Comparison of ENCODE assay signal across 21 cellular contexts in genomic region chr16:66622863-66623262, GRCh38. TPM values are rescaled to one million over a fixed set of nuclear protein-coding genes. Genes with fewer than 3 reads are reported as not detected.
DNase-seq lines count a peak whose midpoint lies in the region; ATAC-seq, FAIRE-seq and TF ChIP-seq lines count a peak whose summit lies in the region.
"Had no signal": no experiment of that assay in that cellular context is flagged by ENCODE, and none has a peak within 500 bp of the region (broad histone marks: within the 10 kb centered on the region; RNA-seq: fewer than 3 reads in every experiment).

No MANE protein-coding gene starts in this region.

- H3K4ac ChIP-seq in mesendoderm (ENCODE audit: low read depth, low read length): no peak overlapping the region

- no peak overlapping the region for H3K9ac ChIP-seq in BLaER1
- H3K9ac ChIP-seq in K562 (ENCODE audit: insufficient read depth in 1 of 2, low read depth in 2 of 2, low read length in 2 of 2): 0 out of 4 replicates have a peak overlapping the region, but pooled peaks of 1 of the 2 experiments have one; percentile 32
- H3K9ac ChIP-seq in mesendoderm (ENCODE audit: low read length): no peak overlapping the region

- BruUV-seq in K562 (replicated peaks; lab: Mats Ljungman, UMichigan): no TSS peak

- H3K4me3 ChIP-seq in BLaER1 (no peak overlapping the region), K562 (no peak overlapping the region), mesendoderm (ENCODE audit: low read length) (no peak overlapping the region), right lobe of liver (no peak overlapping the region)
- H3K4me3 ChIP-seq: PC-9, SK-N-MC had no signal

- H2BK15ac ChIP-seq in mesendoderm (replicated peaks; ENCODE audit: low read depth): no peak overlapping the region

- no peak overlapping the region for H4K5ac ChIP-seq in mesendoderm (ENCODE audit: low read length)

- no peaks in the 10 kb centered on the region for H3K27me3 ChIP-seq in BLaER1
- H3K27me3 ChIP-seq in K562 (ENCODE audit: control insufficient read depth in 2 of 2, insufficient read depth in 2 of 2, low read length in 2 of 2): no peaks in the 10 kb centered on the region
- H3K27me3 ChIP-seq in mesendoderm (ENCODE audit: insufficient read depth, low read length, poor library complexity): no peaks in the 10 kb centered on the region
- H3K27me3 ChIP-seq in right lobe of liver: no peaks in the 10 kb centered on the region
- H3K27me3 ChIP-seq: BE2C had no signal

- H4K8ac ChIP-seq in mesendoderm (ENCODE audit: low read depth, low read length): no peak overlapping the region

- H3K9me3 ChIP-seq in BLaER1: no peaks in the 10 kb centered on the region
- no peaks in the 10 kb centered on the region for H3K9me3 ChIP-seq in K562 (replicated peaks; ENCODE audit: control insufficient read depth, insufficient read depth, low read depth, low read length)
- no peaks in the 10 kb centered on the region for H3K9me3 ChIP-seq in right lobe of liver
- H3K9me3 ChIP-seq: BE2C had no signal

- H3K36me3 ChIP-seq in BLaER1 (peaks cover 13% of the 10 kb centered on the region; the same call in 1 of the 2 replicates), K562 (ENCODE audit: control insufficient read depth, insufficient read depth, low read length) (peaks cover 28% of the 10 kb centered on the region; the same call in 2 of the 3 replicates), mesendoderm (ENCODE audit: control insufficient read depth, insufficient read depth, low read length) (no peaks in the 10 kb centered on the region), right lobe of liver (no peaks in the 10 kb centered on the region)

- peak overlapping the region; percentile 26; the same call in 1 of the 2 replicates for H3K4me2 ChIP-seq in BLaER1
- no peak overlapping the region; the same call in 1 of the 2 replicates for H3K4me2 ChIP-seq in K562 (ENCODE audit: insufficient read depth, low read length)
- H3K4me2 ChIP-seq in mesendoderm (ENCODE audit: low read length): no peak overlapping the region
- H3K4me2 ChIP-seq: PC-9 had no signal

- DNase-seq in DMS79 treated with DMSO at 0.1 percent for 48 hours (lab: John Stamatoyannopoulos, UW) (peak; percentile 59), K562 (ENCODE audit: extremely low read depth in 1 of 4, low spot score in 3 of 4) (peak in 1 of 4 experiments; percentile 73), mesendoderm (peak; percentile 64), right lobe of liver (no peak)
- DNase-seq: BE2C; CD4-positive, CD25-positive, alpha-beta regulatory T cell; HCEC 1CT; MV-4-11; NCI-H1105 treated with DMSO at 0.1 percent for 48 hours; NCI-H2081 treated with DMSO at 0.1 percent for 48 hours; NCI-H446 treated with DMSO at 0.1 percent for 48 hours; NCI-H69; PC-9; SHP77 treated with DMSO at 0.1 percent for 48 hours had no signal

- 0 out of 3 replicates have a peak, but pooled peaks have one; percentile 7 for ATAC-seq in K562
- ATAC-seq in right lobe of liver: no peak
- no peak for ATAC-seq in GM18867 (IDR thresholded peaks at IDR 0.05; ENCODE audit: unreplicated experiment)
- no peak for ATAC-seq in HG02798 (IDR thresholded peaks at IDR 0.05; ENCODE audit: poor library complexity, unreplicated experiment)

- no peaks in the 10 kb centered on the region for H3K9me1 ChIP-seq in K562 (ENCODE audit: control insufficient read depth, insufficient read depth, low read length)

- no peak overlapping the region for H2AK5ac ChIP-seq in mesendoderm (ENCODE audit: low read length)

- no peak overlapping the region for H2BK5ac ChIP-seq in mesendoderm (ENCODE audit: low read length)

- H2AFZ ChIP-seq in K562 (ENCODE audit: low read depth, low read length): no peak overlapping the region
- H2AFZ ChIP-seq: PC-9 had no signal

- POLR2A ChIA-PET in K562 (lab: Yijun Ruan, JAX): no interaction called here

- no peak overlapping the region for H3K23ac ChIP-seq in mesendoderm (ENCODE audit: low read length)

- TF ChIP-seq POLR2A in K562 (conservative IDR thresholded peaks at IDR 0.05) (no peak), right lobe of liver (IDR thresholded peaks at IDR 0.05) (no peak)

- H3K79me2 ChIP-seq in K562 (ENCODE audit: control insufficient read depth, insufficient read depth, low read length) (no peaks in the 10 kb centered on the region), mesendoderm (ENCODE audit: control insufficient read depth, insufficient read depth, low read length) (no peaks in the 10 kb centered on the region)

- H4K20me1 ChIP-seq in BLaER1 (no peaks in the 10 kb centered on the region), K562 (replicated peaks; ENCODE audit: control insufficient read depth, insufficient read depth, low read length) (no peaks in the 10 kb centered on the region)

- in situ Hi-C loops in K562 (cut with MboI): no loop called here

- no peak overlapping the region for H2BK120ac ChIP-seq in mesendoderm (ENCODE audit: low read depth, low read length)

- CTCF ChIA-PET in K562 (lab: Yijun Ruan, JAX; ENCODE audit: low intra/inter-chr PET ratio): no interaction called here

- WGBS in K562 (ENCODE audit: insufficient coverage, low coverage, missing lambda C conversion rate): 15% methylated on average over 3 of the region's 3 CpGs
- WGBS in mesendoderm (ENCODE audit: extremely low coverage, insufficient coverage, low lambda C conversion rate): no CpG with 5 or more reads among the region's 3 CpGs
- 58% methylated on average over 2 of the region's 3 CpGs for WGBS in right lobe of liver (ENCODE audit: insufficient coverage, low coverage, low lambda C conversion rate, missing lambda C conversion rate)

- H3K18ac ChIP-seq in mesendoderm (ENCODE audit: low read length): no peak overlapping the region

- no peaks in the 10 kb centered on the region for H3K79me1 ChIP-seq in mesendoderm (ENCODE audit: low read length)

- peak; percentile 85 for FAIRE-seq in K562 (lab: Jason Lieb, UNC)

- no peak overlapping the region for H3K56ac ChIP-seq in mesendoderm (ENCODE audit: low read length)

- H3K4me1 ChIP-seq in BLaER1 (peaks cover 29% of the 10 kb centered on the region), K562 (replicated peaks in 1 of 2; ENCODE audit: control insufficient read depth in 2 of 2, insufficient read depth in 2 of 2, low read length in 2 of 2) (peaks cover 27 to 46% of the 10 kb centered on the region in 2 experiments), mesendoderm (ENCODE audit: control insufficient read depth, low read depth, low read length) (peaks cover 17% of the 10 kb centered on the region), right lobe of liver (peaks cover 0 to 15% (median 3%) of the 10 kb centered on the region in 4 donors)

- TF ChIP-seq EP300 in K562 (IDR thresholded peaks at IDR 0.05; ENCODE audit: low read length): no peak

- TF ChIP-seq CTCF in K562 (IDR thresholded peaks at IDR 0.05 in 2 of 3, conservative IDR thresholded peaks at IDR 0.05 in 1 of 3; ENCODE audit: insufficient read depth in 2 of 3, low read depth in 1 of 3, low read length in 3 of 3): no peak
- TF ChIP-seq CTCF in right lobe of liver (IDR thresholded peaks at IDR 0.05): no peak

- intact Hi-C loops in K562 (cut with micrococcal nuclease) (no loop called here), right lobe of liver (cut with DNase I) (no loop called here)

- TF ChIP-seq RAD21 in K562 (CRISPR knock-in tag; conservative IDR thresholded peaks at IDR 0.05 in 1 of 2, IDR thresholded peaks at IDR 0.05 in 1 of 2): no peak

- no peak overlapping the region for H3K27ac ChIP-seq in BLaER1
- no peak overlapping the region for H3K27ac ChIP-seq in K562 (ENCODE audit: extremely low read depth, low read depth, low read length)
- no peak overlapping the region for H3K27ac ChIP-seq in mesendoderm (ENCODE audit: low read depth, low read length)
- no peak overlapping the region for H3K27ac ChIP-seq in right lobe of liver
- H3K27ac ChIP-seq: PC-9, RWPE1, SK-N-MC had no signal

RNA-seq across cellular contexts. Expression of gene CMTM3, which starts 18.4 kb away (rescaled TPM):
- 14.6 and 32.5 TPM in 2 replicates for total RNA-seq in K562 (2011; cell fraction: chromatin; rRNA removed; ENCODE audit: low replicate concordance)
- 29.5 and 37.2 TPM in 2 replicates for total RNA-seq in K562 (2011; cell fraction: nucleolus; rRNA removed)
- total RNA-seq in K562 (2011; cell fraction: nucleoplasm; rRNA removed): 28.2 and 47.6 TPM in 2 replicates
- total RNA-seq in K562 (2014; rRNA removed): 12.9 and 18.3 TPM in 2 replicates
- total RNA-seq in K562 (2014; rRNA removed; fragmentation: Illumina TruSeq; extraction: Trizol): 13.1 and 13.4 TPM in 2 replicates
- total RNA-seq in K562 (2015; rRNA removed; fragmentation: Illumina TruSeq; extraction: Trizol): 15.8 and 17.5 TPM in 2 replicates
- 33.4 and 34.5 TPM in 2 replicates for total RNA-seq in K562 (2021)
- polyA plus RNA-seq in K562 (2011; rRNA removed): 24.5 and 24.7 TPM in 2 replicates
- polyA plus RNA-seq in K562 (2011; cell fraction: cytosol; rRNA removed): 26.9 and 52.8 TPM in 2 replicates
- 16.3 and 19.8 TPM in 2 replicates for polyA plus RNA-seq in K562 (2011; cell fraction: nucleus; rRNA removed)
- polyA plus RNA-seq in K562 (2012): 27.1 and 39.9 TPM in 2 replicates
- 29.1 and 29.8 TPM in 2 replicates for polyA plus RNA-seq in K562 (2014; fragmentation: Illumina TruSeq; extraction: Trizol)
- polyA plus RNA-seq in K562 (2014; fragmentation: Nextera tagmentation; extraction: Ambion mirVana): 1 to 10 TPM; 4.6 to 8.3 TPM
- polyA plus RNA-seq in K562 (2014; rRNA removed): 28.2 and 29.9 TPM in 2 replicates
- polyA minus RNA-seq in K562 (2011; rRNA and poly(A)+ RNA removed): 8.2 and 14.0 TPM in 2 replicates
- 10.8 and 12.8 TPM in 2 replicates for polyA minus RNA-seq in K562 (2011; cell fraction: cytosol; rRNA and poly(A)+ RNA removed)
- polyA minus RNA-seq in K562 (2011; cell fraction: nucleus; rRNA and poly(A)+ RNA removed): 6.7 and 7.3 TPM in 2 replicates
- 49.4 TPM for polyA plus RNA-seq in mesendoderm (2013, experiment 1 of 2)
- 49.0 TPM for polyA plus RNA-seq in mesendoderm (2013, experiment 2 of 2)
- total RNA-seq in right lobe of liver: 1 to 10 TPM; 1.6 to 9.6 (median 5.4) TPM

RNA-seq across cellular contexts. Expression of gene CMTM2, which starts 43.6 kb away (rescaled TPM):
- total RNA-seq in K562 (2011; cell fraction: chromatin; rRNA removed; ENCODE audit: low replicate concordance): not detected in 2 replicates
- 0.39 TPM in 1 of 2 replicates, not detected in the other for total RNA-seq in K562 (2011; cell fraction: nucleolus; rRNA removed)
- total RNA-seq in K562 (2011; cell fraction: nucleoplasm; rRNA removed): not detected in 2 replicates
- total RNA-seq in K562 (2014; rRNA removed) (not detected in 2 replicates), K562 (2014; rRNA removed; fragmentation: Illumina TruSeq; extraction: Trizol) (not detected in 2 replicates), K562 (2015; rRNA removed; fragmentation: Illumina TruSeq; extraction: Trizol) (not detected in 2 replicates), K562 (2021) (not detected in 2 replicates), right lobe of liver (under 1 TPM in 3 of 6 experiments, not detected in 3; 0.44 to 0.83 (median 0.55) TPM)
- polyA plus RNA-seq in K562 (2011; rRNA removed) (not detected in 2 replicates), K562 (2014; fragmentation: Illumina TruSeq; extraction: Trizol) (not detected in 2 replicates), K562 (2014; fragmentation: Nextera tagmentation; extraction: Ambion mirVana) (not detected), K562 (2014; rRNA removed) (not detected in 2 replicates)
- 0.31 TPM in 1 of 2 replicates, not detected in the other for polyA plus RNA-seq in K562 (2011; cell fraction: cytosol; rRNA removed)
- 0.11 TPM in 1 of 2 replicates, not detected in the other for polyA plus RNA-seq in K562 (2011; cell fraction: nucleus; rRNA removed)
- polyA plus RNA-seq in K562 (2012): 0.17 TPM in 1 of 2 replicates, not detected in the other
- polyA minus RNA-seq in K562 (2011; rRNA and poly(A)+ RNA removed): not detected in 2 replicates
- not detected in 2 replicates for polyA minus RNA-seq in K562 (2011; cell fraction: cytosol; rRNA and poly(A)+ RNA removed)
- not detected in 2 replicates for polyA minus RNA-seq in K562 (2011; cell fraction: nucleus; rRNA and poly(A)+ RNA removed)
- polyA plus RNA-seq in mesendoderm (2013, experiment 1 of 2): not detected
- not detected for polyA plus RNA-seq in mesendoderm (2013, experiment 2 of 2)
- total RNA-seq: A673, HT1080, PC-9 had no signal
- polyA plus RNA-seq: CD4-positive, CD25-positive, alpha-beta regulatory T cell had no signal

RNA-seq across cellular contexts. Expression of gene CMTM1, which starts 56.6 kb away (rescaled TPM):
- total RNA-seq in K562 (2011; cell fraction: chromatin; rRNA removed; ENCODE audit: low replicate concordance): 1.5 and 1.6 TPM in 2 replicates
- total RNA-seq in K562 (2011; cell fraction: nucleolus; rRNA removed): 2.0 and 3.3 TPM in 2 replicates
- 1.9 and 2.7 TPM in 2 replicates for total RNA-seq in K562 (2011; cell fraction: nucleoplasm; rRNA removed)
- total RNA-seq in K562 (2014; rRNA removed) (1.1 and 1.9 TPM in 2 replicates), K562 (2014; rRNA removed; fragmentation: Illumina TruSeq; extraction: Trizol) (0.22 and 0.40 TPM in 2 replicates), K562 (2015; rRNA removed; fragmentation: Illumina TruSeq; extraction: Trizol) (2.3 and 2.6 TPM in 2 replicates), K562 (2021) (2.4 and 2.7 TPM in 2 replicates), right lobe of liver (1 to 10 TPM in 2 of 6 experiments, under 1 TPM in 3, not detected in 1; 0.69 to 1.6 (median 0.90) TPM)
- polyA plus RNA-seq in K562 (2011; rRNA removed) (0.92 and 1.2 TPM in 2 replicates), K562 (2014; fragmentation: Illumina TruSeq; extraction: Trizol) (0.25 and 0.93 TPM in 2 replicates), K562 (2014; fragmentation: Nextera tagmentation; extraction: Ambion mirVana) (not detected), K562 (2014; rRNA removed) (0.30 and 0.51 TPM in 2 replicates)
- 0.86 and 2.9 TPM in 2 replicates for polyA plus RNA-seq in K562 (2011; cell fraction: cytosol; rRNA removed)
- polyA plus RNA-seq in K562 (2011; cell fraction: nucleus; rRNA removed): 1.2 and 3.4 TPM in 2 replicates
- 3.1 and 3.8 TPM in 2 replicates for polyA plus RNA-seq in K562 (2012)
- polyA minus RNA-seq in K562 (2011; rRNA and poly(A)+ RNA removed): 0.30 and 0.77 TPM in 2 replicates
- 2.7 TPM in 1 of 2 replicates, not detected in the other for polyA minus RNA-seq in K562 (2011; cell fraction: cytosol; rRNA and poly(A)+ RNA removed)
- polyA minus RNA-seq in K562 (2011; cell fraction: nucleus; rRNA and poly(A)+ RNA removed): 1.00 and 2.4 TPM in 2 replicates
- 0.53 TPM for polyA plus RNA-seq in mesendoderm (2013, experiment 1 of 2)
- polyA plus RNA-seq in mesendoderm (2013, experiment 2 of 2): 0.46 TPM

Comparison
In these comparisons a context has a peak if more than half of its experiments do, and no peak if none do; other contexts are left out.
1. DNase-seq: peak in DMS79 treated with DMSO at 0.1 percent for 48 hours (single experiment) and mesendoderm (single experiment); none in right lobe of liver (0 of 3).